ENCODE assay signal across 11 cellular contexts in the genomic region with DNA sequence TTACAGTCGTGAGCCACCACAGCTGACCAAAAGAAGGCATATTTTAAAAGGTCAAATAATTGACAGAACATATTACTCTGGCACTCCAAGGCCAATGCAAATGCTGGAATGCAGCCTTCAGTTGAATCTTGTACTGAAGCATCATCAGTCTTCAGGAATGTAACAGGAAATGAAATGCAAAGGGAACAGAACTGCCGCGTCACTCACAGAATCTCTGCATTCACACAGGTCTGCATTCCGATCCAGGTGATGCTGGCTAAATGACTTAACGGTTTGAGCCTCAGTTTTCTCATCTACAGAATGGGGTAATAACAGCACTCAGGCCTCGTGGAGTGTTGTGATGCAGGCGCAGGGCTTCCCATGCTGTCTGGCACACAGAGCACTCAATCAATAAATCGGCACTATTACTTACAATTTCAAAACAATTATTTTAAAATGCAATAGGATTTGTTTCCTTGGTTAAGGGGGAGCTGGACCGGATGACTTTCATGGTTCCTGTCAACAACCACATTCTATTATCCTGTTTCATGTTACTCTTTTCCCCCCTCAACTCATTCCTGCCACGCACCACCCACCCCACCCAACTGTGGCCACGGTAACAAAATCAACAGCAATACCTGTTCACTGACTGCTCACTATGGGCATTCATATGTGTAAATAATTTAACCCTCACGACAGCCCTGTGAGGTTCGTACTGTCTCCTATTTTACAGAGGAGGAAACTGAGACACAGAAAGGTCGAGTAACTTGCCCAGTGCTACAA. TPM values are rescaled to one million over a fixed set of nuclear protein-coding genes. Genes with fewer than 3 reads are reported as not detected.
DNase-seq lines count a peak whose midpoint lies in the region; ATAC-seq and TF ChIP-seq lines count a peak whose summit lies in the region.
"Had no signal": no experiment of that assay in that cellular context is flagged by ENCODE, and none has a peak within 500 bp of the region (broad histone marks: within the 10 kb centered on the region; RNA-seq: fewer than 3 reads in every experiment).

No MANE protein-coding gene starts in this region.

- no peaks in the 10 kb centered on the region for H3K36me3 ChIP-seq in fibroblast of lung (ENCODE audit: control insufficient read depth, insufficient read depth, low read length)
- H3K36me3 ChIP-seq in trophoblast cell (ENCODE audit: control insufficient read depth in 1 of 2, insufficient read depth in 2 of 2, low read length in 2 of 2) = peaks cover 5 to 12% of the 10 kb centered on the region in 2 experiments
- H3K36me3 ChIP-seq: neutrophil had no signal

- peak overlapping the region; percentile 98 for H4K91ac ChIP-seq in trophoblast cell (ENCODE audit: low read depth, low read length)

- POLR2A ChIA-PET in RWPE1 (lab: Yijun Ruan, JAX; ENCODE audit: low non-redundant PET) = interaction anchor here (0.8 kb wide), 1 partner anchor 24 kb away, joined by 3 read pairs; no protein-coding TSS in a partner anchor

- peak overlapping the region; percentile 77 for H2BK5ac ChIP-seq in trophoblast cell (ENCODE audit: low read depth, low read length, poor library complexity)

- no CpG with 5 or more reads among the region's 14 CpGs for WGBS in trophoblast cell (ENCODE audit: extremely low coverage, insufficient coverage, insufficient read length)

- peaks cover 17% of the 10 kb centered on the region for H3K4me1 ChIP-seq in fibroblast of lung (ENCODE audit: control insufficient read depth, extremely low read depth, insufficient read depth, low read length)
- peaks cover 17 to 22% of the 10 kb centered on the region in 2 experiments for H3K4me1 ChIP-seq in trophoblast cell (ENCODE audit: control insufficient read depth in 1 of 2, insufficient read depth in 2 of 2, low read length in 2 of 2)

- H2BK12ac ChIP-seq in trophoblast cell (ENCODE audit: low read length) = peak overlapping the region; percentile 90

- no peak overlapping the region for H4K12ac ChIP-seq in trophoblast cell (ENCODE audit: low read depth, low read length)

- H3K4me2 ChIP-seq in fibroblast of lung (ENCODE audit: extremely low read depth, insufficient read depth, low read length) (no peak overlapping the region), trophoblast cell (ENCODE audit: low read length) (no peak overlapping the region)

- TF ChIP-seq CTCF in RWPE1 (conservative IDR thresholded peaks at IDR 0.05; ENCODE audit: low read depth) (no peak), fibroblast of lung (conservative IDR thresholded peaks at IDR 0.05 in 1 of 2, IDR thresholded peaks at IDR 0.05 in 1 of 2; ENCODE audit: low read depth in 1 of 2, low read length in 2 of 2) (no peak)

- H3K27ac ChIP-seq in RWPE1 (peak overlapping the region; percentile 77), fibroblast of lung (ENCODE audit: insufficient read depth, low read length) (peak overlapping the region; percentile 6), trophoblast cell (ENCODE audit: low read depth, low read length) (peak overlapping the region; percentile 91)
- H3K27ac ChIP-seq: neutrophil had no signal

- H2AFZ ChIP-seq in fibroblast of lung (ENCODE audit: low read length) (no peak overlapping the region), trophoblast cell (ENCODE audit: insufficient read depth, low read length, poor library complexity) (peak overlapping the region; percentile 19)

- H3K9ac ChIP-seq in fibroblast of lung (ENCODE audit: insufficient read depth, low read length) (no peak overlapping the region), trophoblast cell (ENCODE audit: low read length) (no peak overlapping the region)

- H3K27me3 ChIP-seq in fibroblast of lung (ENCODE audit: control insufficient read depth, insufficient read depth, low read length) (no peaks in the 10 kb centered on the region), trophoblast cell (ENCODE audit: insufficient read depth, low read length) (no peaks in the 10 kb centered on the region)
- H3K27me3 ChIP-seq: neutrophil had no signal

- H3K9me3 ChIP-seq in fibroblast of lung (ENCODE audit: control insufficient read depth, insufficient read depth, low read depth, low read length) (no peaks in the 10 kb centered on the region), trophoblast cell (ENCODE audit: insufficient read depth, low read depth, low read length) (no peaks in the 10 kb centered on the region)
- H3K9me3 ChIP-seq: neutrophil had no signal

- peak overlapping the region; percentile 65 for H3K4ac ChIP-seq in trophoblast cell (ENCODE audit: low read depth, low read length)

- peaks cover 3% of the 10 kb centered on the region for H3K79me2 ChIP-seq in fibroblast of lung (ENCODE audit: control insufficient read depth, insufficient read depth, low read length)
- H3K79me2 ChIP-seq in trophoblast cell (ENCODE audit: control insufficient read depth, insufficient read depth, low read length, poor library complexity) = peaks cover 6% of the 10 kb centered on the region

- H2BK120ac ChIP-seq in trophoblast cell (ENCODE audit: insufficient read depth, low read length, poor library complexity) = peak overlapping the region; percentile 52

- peaks cover 37% of the 10 kb centered on the region for H3K79me1 ChIP-seq in trophoblast cell (ENCODE audit: low read length)

- ATAC-seq in GM18870 (IDR thresholded peaks at IDR 0.05; ENCODE audit: unreplicated experiment) = no peak

- H4K20me1 ChIP-seq in fibroblast of lung (ENCODE audit: control insufficient read depth, extremely low read depth, insufficient read depth, low read length) = no peaks in the 10 kb centered on the region

- CTCF ChIA-PET in RWPE1 (lab: Yijun Ruan, JAX) = interaction anchor here (0.6 kb wide), 1 partner anchor 155 kb away, joined by 3 read pairs; no protein-coding TSS in a partner anchor

- H4K8ac ChIP-seq in trophoblast cell (ENCODE audit: low read depth, low read length) = peak overlapping the region; percentile 75

- DNase-seq in H4 (ENCODE audit: low spot score) (peak; percentile 28), RWPE1 (ENCODE audit: low spot score) (peak; percentile 86), fibroblast of lung (ENCODE audit: low read depth in 2 of 2) (peak in 1 of 2 donors; percentile 95), trophoblast cell (peak; percentile 70 to 93), GOT3 (lab: John Stamatoyannopoulos, UW) (no peak), KG1 (lab: John Stamatoyannopoulos, UW) (no peak)
- DNase-seq in activated CD4-positive, CD25-positive, alpha-beta regulatory T cell treated with anti-CD3 and anti-CD28 coated beads, Interleukin-2, amount 50 U/mL, for 72 hours = no peak
- DNase-seq: NCI-H1694 treated with DMSO at 0.1 percent for 48 hours, Right ventricle myocardium superior had no signal

- H3K23ac ChIP-seq in trophoblast cell (ENCODE audit: low read length) = no peak overlapping the region

- H3K4me3 ChIP-seq in fibroblast of lung (replicated peaks in 1 of 4; ENCODE audit: control extremely low read depth in 1 of 4, insufficient read depth in 1 of 4, low read depth in 3 of 4, low read length in 4 of 4) = no peak overlapping the region
- H3K4me3 ChIP-seq in trophoblast cell (ENCODE audit: low read depth, low read length) = no peak overlapping the region

- peak overlapping the region; percentile 33 for H3K18ac ChIP-seq in trophoblast cell (ENCODE audit: low read length)

- H2AK5ac ChIP-seq in trophoblast cell (ENCODE audit: low read length) = peak overlapping the region; percentile 86

- H3K14ac ChIP-seq in trophoblast cell (ENCODE audit: low read length) = peak overlapping the region; percentile 68

RNA-seq across cellular contexts. Expression of gene IGFBP7, which starts 32.5 kb away (rescaled TPM):
- 45.1 and 45.5 TPM in 2 replicates for total RNA-seq in H4 (2014; rRNA removed; shearing (Covaris generic))
- 54.8 and 108 TPM in 2 replicates for total RNA-seq in fibroblast of lung
- 75.3 and 793 TPM in 2 replicates for polyA plus RNA-seq in fibroblast of lung
- polyA plus RNA-seq in fibroblast of lung (2012) = 60.8 and 564 TPM in 2 replicates
- polyA minus RNA-seq in fibroblast of lung (ENCODE audit: low replicate concordance) = 2.7 and 51.2 TPM in 2 replicates
- polyA plus RNA-seq in trophoblast cell (2013) = 821 and 869 TPM in 2 replicates

Comparison
In these comparisons a context has a peak if more than half of its experiments do, and no peak if none do; other contexts are left out.
1. DNase-seq: peak in H4 (single experiment), RWPE1 (single experiment) and trophoblast cell (2 of 2); none in activated CD4-positive, CD25-positive, alpha-beta regulatory T cell treated with anti-CD3 and anti-CD28 coated beads, Interleukin-2, amount 50 U/mL, for 72 hours (single experiment), GOT3 (single experiment) and KG1 (single experiment).
2. H3K27ac ChIP-seq: peak in every context shown above with its lines; median percentile 91 in trophoblast cell; 77 in RWPE1; 6 in fibroblast of lung.